ENCODE assay signal across 14 cellular contexts in genomic region chr15:28954466-28955159, GRCh38.
A peak's percentile ranks its signal among the peaks of the same experiment; 100 is the strongest.
DNase-seq lines count a peak whose midpoint lies in the region; ATAC-seq and TF ChIP-seq lines count a peak whose summit lies in the region.
"Had no signal": no experiment of that assay in that cellular context is flagged by ENCODE, and none has a peak within 500 bp of the region (broad histone marks: within the 10 kb centered on the region; RNA-seq: fewer than 3 reads in every experiment).

No MANE protein-coding gene starts in this region.

- intact Hi-C loops in cardiac septum (cut with DNase I) (no loop called here), left cardiac atrium (cut with DNase I) (no loop called here), aorta (cut with DNase I) (no loop called here)

- no peaks in the 10 kb centered on the region for H3K9me3 Mint-ChIP-seq in endothelial cell (ENCODE audit: unreplicated experiment)
- H3K9me3 Mint-ChIP-seq: activated T-helper 17 cell treated with anti-CD3 and anti-CD28 coated beads, Interleukin-2, amount 50 U/mL, for 72 hours had no signal

- H3K27me3 ChIP-seq in aorta (ENCODE audit: control insufficient read depth in 1 of 2, insufficient read depth in 2 of 2, low read length in 1 of 2) = no peaks in the 10 kb centered on the region
- H3K27me3 ChIP-seq: body of pancreas had no signal

- TF ChIP-seq CTCF in endothelial cell (IDR thresholded peaks at IDR 0.05; ENCODE audit: unreplicated experiment) = no peak

- H3K4me1 ChIP-seq in aorta (ENCODE audit: control insufficient read depth in 1 of 2, insufficient read depth in 2 of 2, low read length in 2 of 2) = no peaks in the 10 kb centered on the region
- H3K4me1 ChIP-seq: body of pancreas had no signal

- no peaks in the 10 kb centered on the region for H3K9me3 ChIP-seq in aorta (ENCODE audit: control insufficient read depth, low read length)
- H3K9me3 ChIP-seq: body of pancreas had no signal

- H3K4me3 ChIP-seq in aorta (ENCODE audit: low read length in 2 of 2) = no peak overlapping the region
- H3K4me3 ChIP-seq: body of pancreas, lung had no signal

- peaks cover 28% of the 10 kb centered on the region for H3K4me1 Mint-ChIP-seq in endothelial cell (ENCODE audit: unreplicated experiment)

- 76 to 77% methylated on average over 12 of the region's 12 CpGs for WGBS in aorta, 2 donors

- no peak for ATAC-seq in left cardiac atrium
- no peak for ATAC-seq in aorta (ENCODE audit: low FRiP score)
- ATAC-seq: body of pancreas had no signal

- H3K4me3 Mint-ChIP-seq in endothelial cell (ENCODE audit: unreplicated experiment) = no peak overlapping the region
- H3K4me3 Mint-ChIP-seq: activated T-helper 17 cell treated with anti-CD3 and anti-CD28 coated beads, Interleukin-2, amount 50 U/mL, for 72 hours had no signal

- peaks cover 3% of the 10 kb centered on the region for H3K36me3 Mint-ChIP-seq in endothelial cell (ENCODE audit: low read depth, unreplicated experiment)

- peaks cover 8% of the 10 kb centered on the region for H3K27me3 Mint-ChIP-seq in endothelial cell (ENCODE audit: unreplicated experiment)
- H3K27me3 Mint-ChIP-seq: activated T-helper 17 cell treated with anti-CD3 and anti-CD28 coated beads, Interleukin-2, amount 50 U/mL, for 72 hours had no signal

- no peak overlapping the region for H3K27ac Mint-ChIP-seq in endothelial cell (ENCODE audit: unreplicated experiment)
- H3K27ac Mint-ChIP-seq: activated T-helper 17 cell treated with anti-CD3 and anti-CD28 coated beads, Interleukin-2, amount 50 U/mL, for 72 hours had no signal

- DNase-seq in cardiac septum (ENCODE audit: low spot score) = peak; percentile 66
- no peak for DNase-seq in left cardiac atrium
- peak; percentile 53 for DNase-seq in activated CD8-positive, alpha-beta memory T cell treated with anti-CD3 and anti-CD28 coated beads, Interleukin-2, amount 50 U/mL, for 48 hours
- peak; percentile 86 for DNase-seq in mesenteric fat pad (ENCODE audit: low spot score)
- DNase-seq in aorta = peak; percentile 32 to 41
- no peak for DNase-seq in NOMO-1 treated with DMSO at 0.1 percent for 48 hours (lab: John Stamatoyannopoulos, UW; ENCODE audit: unreplicated experiment)
- no peak for DNase-seq in endothelial cell (ENCODE audit: low spot score)
- no peak for DNase-seq in stimulated activated CD4-positive, alpha-beta T cell treated with anti-CD3 and anti-CD28 coated beads, Interleukin-15, amount 100 ng/mL, for 24 hours
- DNase-seq: body of pancreas; GOT3; NCI-H146; stimulated activated naive CD4-positive, alpha-beta T cell treated with Interleukin-2 at 50 U/mL for 16 hours had no signal

- H3K36me3 ChIP-seq in aorta (ENCODE audit: control insufficient read depth in 1 of 2, insufficient read depth in 2 of 2, low read length in 1 of 2) = no peaks in the 10 kb centered on the region

- no peak overlapping the region for H3K27ac ChIP-seq in aorta (ENCODE audit: low read depth in 1 of 2, low read length in 2 of 2)
- H3K27ac ChIP-seq: body of pancreas had no signal

Comparison
In these comparisons a context has a peak if more than half of its experiments do, and no peak if none do; other contexts are left out.
1. DNase-seq: peak in cardiac septum (single experiment), activated CD8-positive, alpha-beta memory T cell treated with anti-CD3 and anti-CD28 coated beads, Interleukin-2, amount 50 U/mL, for 48 hours (single experiment), mesenteric fat pad (single experiment) and aorta (2 of 2); none in left cardiac atrium (single experiment), NOMO-1 treated with DMSO at 0.1 percent for 48 hours (single experiment), endothelial cell (single experiment) and stimulated activated CD4-positive, alpha-beta T cell treated with anti-CD3 and anti-CD28 coated beads, Interleukin-15, amount 100 ng/mL, for 24 hours (single experiment).